In genomic region chr11:61828379-61828628, GRCh38 we compare ENCODE assay signal across 8 cellular contexts. TPM values are rescaled to one million over a fixed set of nuclear protein-coding genes. Genes with fewer than 3 reads are reported as not detected.
DNase-seq lines count a peak whose midpoint lies in the region; ATAC-seq, FAIRE-seq and TF ChIP-seq lines count a peak whose summit lies in the region.

No MANE protein-coding gene starts in this region.

- H3K36me3 Mint-ChIP-seq in activated CD4-positive, alpha-beta T cell treated with anti-CD3 and anti-CD28 coated beads, Interleukin-2, amount 10 ng/mL, durations not matched to agents 24 days and 14 days (ENCODE audit: low read depth), result peaks cover 22% of the 10 kb centered on the region
- H3K36me3 Mint-ChIP-seq in activated T-helper 2 cell treated with anti-CD3 and anti-CD28 coated beads, Interferon-gamma antibody, Interleukin-2, Interleukin-4, amounts not matched to agents 10 μg/mL and 5 μg/mL and 100 μg/mL, durations not matched to agents 14 hours and 24 hours and 36 hours (ENCODE audit: low read depth), result peaks cover 49% of the 10 kb centered on the region

- peaks cover 20 to 25% of the 10 kb centered on the region in 2 donors for H3K4me1 ChIP-seq in kidney (ENCODE audit: control insufficient read depth in 1 of 2, insufficient read depth in 1 of 2, low read depth in 1 of 2, low read length in 2 of 2)
- peaks cover 34% of the 10 kb centered on the region for H3K4me1 ChIP-seq in thymus (ENCODE audit: control insufficient read depth, insufficient read depth, low read length)

- FAIRE-seq in kidney (lab: Jason Lieb, UNC), result no peak

- no peak for TF ChIP-seq CTCF in kidney (IDR thresholded peaks at IDR 0.05; ENCODE audit: borderline replicate concordance, extremely low read depth, insufficient read depth)

- H3K4me3 ChIP-seq in kidney (ENCODE audit: low read length in 2 of 2) (peak overlapping the region; percentile 57 to 69), thymus (ENCODE audit: low read length) (peak overlapping the region; percentile 63)

- H3K36me3 ChIP-seq in kidney (ENCODE audit: control insufficient read depth in 1 of 2, insufficient read depth in 2 of 2, low read length in 2 of 2) (no peaks in the 10 kb centered on the region), thymus (ENCODE audit: control insufficient read depth, insufficient read depth) (no peaks in the 10 kb centered on the region)

- H3K27ac ChIP-seq in kidney (ENCODE audit: low read depth in 2 of 2, low read length in 2 of 2) (peak overlapping the region; percentile 43 to 80), thymus (ENCODE audit: low read depth) (peak overlapping the region; percentile 77)

- peaks cover 49% of the 10 kb centered on the region for H3K4me1 Mint-ChIP-seq in activated CD4-positive, alpha-beta T cell treated with anti-CD3 and anti-CD28 coated beads, Interleukin-2, amount 10 ng/mL, durations not matched to agents 24 days and 14 days
- peaks cover 49% of the 10 kb centered on the region for H3K4me1 Mint-ChIP-seq in activated T-helper 2 cell treated with anti-CD3 and anti-CD28 coated beads, Interferon-gamma antibody, Interleukin-2, Interleukin-4, amounts not matched to agents 10 μg/mL and 5 μg/mL and 100 μg/mL, durations not matched to agents 14 hours and 24 hours and 36 hours (ENCODE audit: low read depth)

- peak overlapping the region; percentile 92 for H3K4me3 Mint-ChIP-seq in activated CD4-positive, alpha-beta T cell treated with anti-CD3 and anti-CD28 coated beads, Interleukin-2, amount 10 ng/mL, durations not matched to agents 24 days and 14 days
- peak overlapping the region; percentile 97 for H3K4me3 Mint-ChIP-seq in activated T-helper 2 cell treated with anti-CD3 and anti-CD28 coated beads, Interferon-gamma antibody, Interleukin-2, Interleukin-4, amounts not matched to agents 10 μg/mL and 5 μg/mL and 100 μg/mL, durations not matched to agents 14 hours and 24 hours and 36 hours (ENCODE audit: low read depth)

- no peaks in the 10 kb centered on the region for H3K9me3 Mint-ChIP-seq in activated CD4-positive, alpha-beta T cell treated with anti-CD3 and anti-CD28 coated beads, Interleukin-2, amount 10 ng/mL, durations not matched to agents 24 days and 14 days
- H3K9me3 Mint-ChIP-seq in activated T-helper 2 cell treated with anti-CD3 and anti-CD28 coated beads, Interferon-gamma antibody, Interleukin-2, Interleukin-4, amounts not matched to agents 10 μg/mL and 5 μg/mL and 100 μg/mL, durations not matched to agents 14 hours and 24 hours and 36 hours, result no peaks in the 10 kb centered on the region

- H3K9me3 ChIP-seq in kidney (ENCODE audit: control insufficient read depth in 1 of 2, low read length in 2 of 2) (no peaks in the 10 kb centered on the region), thymus (ENCODE audit: control insufficient read depth) (no peaks in the 10 kb centered on the region)

- H3K27me3 ChIP-seq in thymus (ENCODE audit: control insufficient read depth, insufficient read depth), result no peaks in the 10 kb centered on the region

- peak overlapping the region; percentile 95 for H3K27ac Mint-ChIP-seq in activated CD4-positive, alpha-beta T cell treated with anti-CD3 and anti-CD28 coated beads, Interleukin-2, amount 10 ng/mL, durations not matched to agents 24 days and 14 days
- H3K27ac Mint-ChIP-seq in activated T-helper 2 cell treated with anti-CD3 and anti-CD28 coated beads, Interferon-gamma antibody, Interleukin-2, Interleukin-4, amounts not matched to agents 10 μg/mL and 5 μg/mL and 100 μg/mL, durations not matched to agents 14 hours and 24 hours and 36 hours, result peak overlapping the region; percentile 95

- WGBS in thymus, result under 1% methylated on average over 16 of the region's 16 CpGs

- intact Hi-C loops in activated CD4-positive, alpha-beta T cell treated with anti-CD3 and anti-CD28 coated beads, Interleukin-2, amount 10 ng/mL, durations not matched to agents 24 days and 14 days (cut with micrococcal nuclease), result loop anchor here (1.0 to 10.0 kb wide), 3 partner anchors 36 to 726 kb away; partner anchors contain the start of genes FEN1, SDHAF2 and TMEM258
- intact Hi-C loops in activated T-helper 2 cell treated with anti-CD3 and anti-CD28 coated beads, Interferon-gamma antibody, Interleukin-2, Interleukin-4, amounts not matched to agents 10 μg/mL and 5 μg/mL and 100 μg/mL, durations not matched to agents 14 hours and 24 hours and 36 hours (cut with micrococcal nuclease), result loop anchor here (1.0 kb wide), 2 partner anchors 12 to 31 kb away; no protein-coding TSS in a partner anchor
- intact Hi-C loops in kidney (cut with DNase I), result no loop called here

- ATAC-seq in HG02938 (IDR thresholded peaks at IDR 0.05; ENCODE audit: unreplicated experiment) (no peak), GM18520 (IDR thresholded peaks at IDR 0.05; ENCODE audit: unreplicated experiment) (no peak)

- no peak for DNase-seq in activated CD4-positive, alpha-beta T cell treated with anti-CD3 and anti-CD28 coated beads, Interleukin-2, amount 10 ng/mL, durations not matched to agents 24 days and 14 days
- DNase-seq in activated CD4-positive, alpha-beta T cell treated with anti-CD3 and anti-CD28 coated beads for 4 hours, result no peak
- no peak for DNase-seq in activated T-helper 2 cell treated with anti-CD3 and anti-CD28 coated beads, Interferon-gamma antibody, Interleukin-2, Interleukin-4, amounts not matched to agents 10 μg/mL and 5 μg/mL and 100 μg/mL, durations not matched to agents 14 hours and 24 hours and 36 hours (ENCODE audit: low spot score)
- DNase-seq in kidney, result no peak
- DNase-seq in SHP77 treated with DMSO at 0.1 percent for 48 hours (lab: John Stamatoyannopoulos, UW), result no peak

- no peak overlapping the region for H3K9ac ChIP-seq in kidney (ENCODE audit: low read length in 2 of 2)

- no peaks in the 10 kb centered on the region for H3K27me3 Mint-ChIP-seq in activated CD4-positive, alpha-beta T cell treated with anti-CD3 and anti-CD28 coated beads, Interleukin-2, amount 10 ng/mL, durations not matched to agents 24 days and 14 days
- H3K27me3 Mint-ChIP-seq in activated T-helper 2 cell treated with anti-CD3 and anti-CD28 coated beads, Interferon-gamma antibody, Interleukin-2, Interleukin-4, amounts not matched to agents 10 μg/mL and 5 μg/mL and 100 μg/mL, durations not matched to agents 14 hours and 24 hours and 36 hours (ENCODE audit: low read depth), result no peaks in the 10 kb centered on the region

RNA-seq across cellular contexts. Expression of gene FADS2, which starts 0.2 kb away (rescaled TPM):
- total RNA-seq in activated CD4-positive, alpha-beta T cell treated with anti-CD3 and anti-CD28 coated beads, Interleukin-2, amount 10 ng/mL, durations not matched to agents 24 days and 14 days, result 278 and 283 TPM in 2 replicates
- total RNA-seq in activated T-helper 2 cell treated with anti-CD3 and anti-CD28 coated beads, Interferon-gamma antibody, Interleukin-2, Interleukin-4, amounts not matched to agents 10 μg/mL and 5 μg/mL and 100 μg/mL, durations not matched to agents 14 hours and 24 hours and 36 hours, result 366 and 381 TPM in 2 replicates
- 49.2 TPM for total RNA-seq in kidney
- 9.8 TPM for polyA plus RNA-seq in kidney (ENCODE audit: insufficient read depth, low read depth, low replicate concordance)
- polyA plus RNA-seq in thymus, result 11.2 TPM

RNA-seq across cellular contexts. Expression of gene FADS1, which starts 11.5 kb away (rescaled TPM):
- total RNA-seq in activated CD4-positive, alpha-beta T cell treated with anti-CD3 and anti-CD28 coated beads, Interleukin-2, amount 10 ng/mL, durations not matched to agents 24 days and 14 days, result 92.5 and 94.7 TPM in 2 replicates
- total RNA-seq in activated T-helper 2 cell treated with anti-CD3 and anti-CD28 coated beads, Interferon-gamma antibody, Interleukin-2, Interleukin-4, amounts not matched to agents 10 μg/mL and 5 μg/mL and 100 μg/mL, durations not matched to agents 14 hours and 24 hours and 36 hours, result 114 and 116 TPM in 2 replicates
- 19.5 TPM for total RNA-seq in kidney
- polyA plus RNA-seq in kidney (ENCODE audit: insufficient read depth, low read depth, low replicate concordance) (6.7 TPM), thymus (4.4 TPM)

RNA-seq across cellular contexts. Expression of gene FEN1, which starts 35.6 kb away (rescaled TPM):
- total RNA-seq in activated CD4-positive, alpha-beta T cell treated with anti-CD3 and anti-CD28 coated beads, Interleukin-2, amount 10 ng/mL, durations not matched to agents 24 days and 14 days, result 144 and 152 TPM in 2 replicates
- total RNA-seq in activated T-helper 2 cell treated with anti-CD3 and anti-CD28 coated beads, Interferon-gamma antibody, Interleukin-2, Interleukin-4, amounts not matched to agents 10 μg/mL and 5 μg/mL and 100 μg/mL, durations not matched to agents 14 hours and 24 hours and 36 hours, result 130 and 131 TPM in 2 replicates
- 8.8 TPM for total RNA-seq in kidney
- polyA plus RNA-seq in kidney (ENCODE audit: insufficient read depth, low read depth, low replicate concordance) (8.5 TPM), thymus (10.0 TPM)

RNA-seq across cellular contexts. Expression of gene TMEM258, which starts 35.9 kb away (rescaled TPM):
- total RNA-seq in activated CD4-positive, alpha-beta T cell treated with anti-CD3 and anti-CD28 coated beads, Interleukin-2, amount 10 ng/mL, durations not matched to agents 24 days and 14 days, result 179 and 187 TPM in 2 replicates
- total RNA-seq in activated T-helper 2 cell treated with anti-CD3 and anti-CD28 coated beads, Interferon-gamma antibody, Interleukin-2, Interleukin-4, amounts not matched to agents 10 μg/mL and 5 μg/mL and 100 μg/mL, durations not matched to agents 14 hours and 24 hours and 36 hours, result 187 and 192 TPM in 2 replicates
- 92.1 TPM for total RNA-seq in kidney
- polyA plus RNA-seq in kidney (ENCODE audit: insufficient read depth, low read depth, low replicate concordance), result 228 TPM
- polyA plus RNA-seq in thymus, result 148 TPM

Comparison
In these comparisons a context has a peak if more than half of its experiments do, and no peak if none do; other contexts are left out.
1. RNA of gene FEN1, which starts 35.6 kb away (total RNA-seq): 144 to 152 TPM in activated CD4-positive, alpha-beta T cell treated with anti-CD3 and anti-CD28 coated beads, Interleukin-2, amount 10 ng/mL, durations not matched to agents 24 days and 14 days and 130 to 131 TPM in activated T-helper 2 cell treated with anti-CD3 and anti-CD28 coated beads, Interferon-gamma antibody, Interleukin-2, Interleukin-4, amounts not matched to agents 10 μg/mL and 5 μg/mL and 100 μg/mL, durations not matched to agents 14 hours and 24 hours and 36 hours; 8.8 TPM in kidney (single experiment); every median in the first group is over 10 times any median in the second.